In the genomic region with DNA sequence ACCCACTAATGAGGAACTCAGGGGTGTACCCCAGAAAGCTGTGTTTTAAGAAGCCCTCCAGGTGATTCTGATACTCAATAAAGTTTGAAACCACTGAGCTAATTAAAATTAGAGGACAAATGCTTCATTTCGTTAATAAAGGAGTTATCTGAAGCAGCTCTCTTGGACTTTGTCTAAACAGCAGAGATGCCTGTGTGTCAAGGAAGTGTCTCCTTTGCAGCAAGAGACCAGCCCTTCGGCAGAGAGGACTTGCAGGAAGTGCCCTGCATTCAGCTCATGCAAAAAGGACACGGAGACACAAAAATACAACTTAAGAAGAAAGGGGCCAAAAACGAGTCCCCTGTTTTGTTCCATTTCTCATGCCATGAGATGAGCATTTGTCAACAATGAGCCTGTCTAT, we compare ENCODE assay signal across 2 cellular contexts.
TF ChIP-seq lines count a peak whose summit lies in the region.

No MANE protein-coding gene starts in this region.

TF ChIP-seq in SK-N-SH, 30 proteins besides CTCF, POLR2A, EP300 and RAD21 (continued from another document):
- TF ChIP-seq EZH2phosphoT487 (IDR thresholded peaks at IDR 0.05; ENCODE audit: borderline replicate concordance, low read depth) (no peak), POLR2AphosphoS5 (IDR thresholded peaks at IDR 0.05; ENCODE audit: low read depth, low read length) (no peak)
- TF ChIP-seq, protein P1, sequence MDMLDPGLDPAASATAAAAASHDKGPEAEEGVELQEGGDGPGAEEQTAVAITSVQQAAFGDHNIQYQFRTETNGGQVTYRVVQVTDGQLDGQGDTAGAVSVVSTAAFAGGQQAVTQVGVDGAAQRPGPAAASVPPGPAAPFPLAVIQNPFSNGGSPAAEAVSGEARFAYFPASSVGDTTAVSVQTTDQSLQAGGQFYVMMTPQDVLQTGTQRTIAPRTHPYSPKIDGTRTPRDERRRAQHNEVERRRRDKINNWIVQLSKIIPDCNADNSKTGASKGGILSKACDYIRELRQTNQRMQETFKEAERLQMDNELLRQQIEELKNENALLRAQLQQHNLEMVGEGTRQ (IDR thresholded peaks at IDR 0.05; ENCODE audit: borderline replicate concordance, low read depth, low read length) = no peak
- TF ChIP-seq, protein P2, sequence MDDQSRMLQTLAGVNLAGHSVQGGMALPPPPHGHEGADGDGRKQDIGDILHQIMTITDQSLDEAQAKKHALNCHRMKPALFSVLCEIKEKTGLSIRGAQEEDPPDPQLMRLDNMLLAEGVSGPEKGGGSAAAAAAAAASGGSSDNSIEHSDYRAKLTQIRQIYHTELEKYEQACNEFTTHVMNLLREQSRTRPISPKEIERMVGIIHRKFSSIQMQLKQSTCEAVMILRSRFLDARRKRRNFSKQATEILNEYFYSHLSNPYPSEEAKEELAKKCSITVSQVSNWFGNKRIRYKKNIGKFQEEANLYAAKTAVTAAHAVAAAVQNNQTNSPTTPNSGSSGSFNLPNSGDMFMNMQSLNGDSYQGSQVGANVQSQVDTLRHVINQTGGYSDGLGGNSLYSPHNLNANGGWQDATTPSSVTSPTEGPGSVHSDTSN (IDR thresholded peaks at IDR 0.05) = no peak
- TF ChIP-seq, protein P3, sequence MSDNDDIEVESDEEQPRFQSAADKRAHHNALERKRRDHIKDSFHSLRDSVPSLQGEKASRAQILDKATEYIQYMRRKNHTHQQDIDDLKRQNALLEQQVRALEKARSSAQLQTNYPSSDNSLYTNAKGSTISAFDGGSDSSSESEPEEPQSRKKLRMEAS (IDR thresholded peaks at IDR 0.05; ENCODE audit: low read depth) = no peak

TF ChIP-seq in SK-N-SH treated with all-trans-retinoic acid at 6 μM for 48 hours, 23 proteins besides CTCF, POLR2A, EP300 and RAD21:
- TF ChIP-seq, protein P4, sequence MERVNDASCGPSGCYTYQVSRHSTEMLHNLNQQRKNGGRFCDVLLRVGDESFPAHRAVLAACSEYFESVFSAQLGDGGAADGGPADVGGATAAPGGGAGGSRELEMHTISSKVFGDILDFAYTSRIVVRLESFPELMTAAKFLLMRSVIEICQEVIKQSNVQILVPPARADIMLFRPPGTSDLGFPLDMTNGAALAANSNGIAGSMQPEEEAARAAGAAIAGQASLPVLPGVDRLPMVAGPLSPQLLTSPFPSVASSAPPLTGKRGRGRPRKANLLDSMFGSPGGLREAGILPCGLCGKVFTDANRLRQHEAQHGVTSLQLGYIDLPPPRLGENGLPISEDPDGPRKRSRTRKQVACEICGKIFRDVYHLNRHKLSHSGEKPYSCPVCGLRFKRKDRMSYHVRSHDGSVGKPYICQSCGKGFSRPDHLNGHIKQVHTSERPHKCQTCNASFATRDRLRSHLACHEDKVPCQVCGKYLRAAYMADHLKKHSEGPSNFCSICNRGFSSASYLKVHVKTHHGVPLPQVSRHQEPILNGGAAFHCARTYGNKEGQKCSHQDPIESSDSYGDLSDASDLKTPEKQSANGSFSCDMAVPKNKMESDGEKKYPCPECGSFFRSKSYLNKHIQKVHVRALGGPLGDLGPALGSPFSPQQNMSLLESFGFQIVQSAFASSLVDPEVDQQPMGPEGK (CRISPR knock-in tag; IDR thresholded peaks at IDR 0.05; ENCODE audit: borderline replicate concordance) = no peak
- TF ChIP-seq ZNF8 (CRISPR knock-in tag; IDR thresholded peaks at IDR 0.05) (no peak), GLIS3 (CRISPR knock-in tag; IDR thresholded peaks at IDR 0.05) (no peak), ISL1 (CRISPR knock-in tag; IDR thresholded peaks at IDR 0.05) (no peak), ESRRG (CRISPR knock-in tag; IDR thresholded peaks at IDR 0.05) (no peak), ZFP3 (CRISPR knock-in tag; IDR thresholded peaks at IDR 0.05) (no peak)
